Comparison of ENCODE assay signal across 20 cellular contexts in the genomic region with DNA sequence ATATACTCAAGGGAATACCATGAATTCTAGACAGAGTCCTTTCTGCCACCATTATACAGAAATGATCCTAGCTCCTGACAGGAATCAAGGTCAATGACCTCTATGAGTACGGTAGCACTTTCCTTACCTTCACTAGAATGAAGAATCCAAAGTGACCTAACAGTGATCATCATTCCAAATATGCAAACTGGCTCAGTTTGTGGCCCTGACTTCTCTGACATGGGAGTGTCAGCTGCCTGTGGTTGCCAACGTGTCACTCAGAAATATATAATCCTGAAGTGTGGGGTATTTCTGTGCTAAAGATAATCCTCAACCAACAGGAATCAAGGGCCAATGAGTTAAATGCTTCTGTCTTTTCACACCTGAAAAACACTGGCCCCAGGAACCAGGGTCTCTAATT.
"Had no signal": no experiment of that assay in that cellular context is flagged by ENCODE, and none has a peak within 500 bp of the region (broad histone marks: within the 10 kb centered on the region; RNA-seq: fewer than 3 reads in every experiment).

No MANE protein-coding gene starts in this region.

- H3K9ac ChIP-seq: KMS-11 had no signal

- H3K27ac ChIP-seq: KMS-11 had no signal

- ATAC-seq: activated CD4-positive, CD25-positive, alpha-beta regulatory T cell treated with anti-CD3 and anti-CD28 coated beads, Interleukin-2, amount 50 U/mL, for 24 hours; activated CD8-positive, alpha-beta T cell treated with anti-CD3 and anti-CD28 coated beads for 36 hours; Panc1 had no signal

- DNase-seq: activated CD4-positive, alpha-beta T cell treated with anti-CD3 and anti-CD28 coated beads for 4 hours; activated CD8-positive, alpha-beta memory T cell treated with anti-CD3 and anti-CD28 coated beads, Interleukin-2, amount 50 U/mL, for 48 hours; activated CD8-positive, alpha-beta T cell treated with anti-CD3 and anti-CD28 coated beads for 36 hours; activated effector memory CD4-positive, alpha-beta T cell treated with Interleukin-2 at 50 U/mL for 16 hours; activated naive CD4-positive, alpha-beta T cell; activated T-cell treated with anti-CD3 and anti-CD28 coated beads, Interleukin-2, amount 50 U/mL, for 1 hour; aorta; MM.1S; NCI-H1105; NCI-H1436; NCI-H187; NCI-H2081; NCI-H526 treated with DMSO at 0.1 percent for 48 hours; NCI-H82; NK-92 treated with Interleukin-12 subunit alpha and Interleukin-12 subunit beta, amount 100 ng/mL, for 24 hours; OCI-M1; SHP77 had no signal

- H3K4me2 ChIP-seq: KMS-11 had no signal
